ENCODE assay signal across 1 cellular context in the genomic region with DNA sequence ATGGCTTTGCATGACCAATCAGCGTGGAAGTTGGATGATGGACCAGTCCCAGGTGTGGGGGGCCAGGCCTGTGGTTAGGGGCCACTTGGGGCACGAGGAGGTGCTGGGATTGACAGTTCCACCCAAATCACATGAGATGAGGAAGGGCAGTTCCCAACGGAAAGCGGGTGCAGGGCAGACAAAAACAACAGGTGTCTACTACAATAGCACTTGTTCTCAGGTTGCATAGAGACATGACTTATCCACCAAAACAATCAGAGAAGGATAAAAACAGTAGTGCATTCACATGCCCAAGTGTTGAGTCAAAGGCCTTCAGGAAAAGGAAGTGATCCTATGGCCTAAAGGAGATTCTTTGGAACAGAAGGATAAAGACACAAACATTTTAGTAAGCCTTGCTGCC.
TF ChIP-seq lines count a peak whose summit lies in the region.

No MANE protein-coding gene starts in this region.

TF ChIP-seq in endothelial cell of umbilical vein, 7 proteins besides CTCF, POLR2A, EP300 and RAD21 (continued from another document):
- TF ChIP-seq JUN (IDR thresholded peaks at IDR 0.05; ENCODE audit: borderline replicate concordance, insufficient read depth, insufficient read length, low read depth) (peak; percentile 98), FOS (IDR thresholded peaks at IDR 0.05; ENCODE audit: borderline replicate concordance, insufficient read depth, low read length) (peak; percentile 94)
